ENCODE assay signal across 1 cellular context in genomic region chr6:6927437-6928361, GRCh38.
TF ChIP-seq lines count a peak whose summit lies in the region.

No MANE protein-coding gene starts in this region.

TF ChIP-seq in SK-N-SH treated with all-trans-retinoic acid at 6 μM for 48 hours, 23 proteins besides CTCF, POLR2A, EP300 and RAD21 (continued from another document):
- TF ChIP-seq POU6F1 (CRISPR knock-in tag; IDR thresholded peaks at IDR 0.05; ENCODE audit: borderline replicate concordance, low read depth): no peak
